17 cellular contexts compared by ENCODE assay signal in genomic region chr1:1164361-1164700, GRCh38. TPM values are rescaled to one million over a fixed set of nuclear protein-coding genes. Genes with fewer than 3 reads are reported as not detected.
DNase-seq lines count a peak whose midpoint lies in the region; ATAC-seq and TF ChIP-seq lines count a peak whose summit lies in the region.
"Had no signal": no experiment of that assay in that cellular context is flagged by ENCODE, and none has a peak within 500 bp of the region (broad histone marks: within the 10 kb centered on the region; RNA-seq: fewer than 3 reads in every experiment).

No MANE protein-coding gene starts in this region.

- H3K4me1 Mint-ChIP-seq in type B pancreatic cell (ENCODE audit: unreplicated experiment) = peaks cover 10% of the 10 kb centered on the region

- H3K27me3 Mint-ChIP-seq in type B pancreatic cell = no peaks in the 10 kb centered on the region
- H3K27me3 Mint-ChIP-seq: activated naive CD8-positive, alpha-beta T cell treated with anti-CD3 and anti-CD28 coated beads, Interleukin-2, amount 50 U/mL, for 24 hours had no signal

- no TSS peak for BruUV-seq in PC-9 (replicated peaks; lab: Mats Ljungman, UMichigan)

- DNase-seq in PC-9 (no peak), epithelial cell of esophagus (ENCODE audit: low read depth) (no peak), mucosa of descending colon (peak in 1 of 3 donors; percentile 50), type B pancreatic cell (ENCODE audit: extremely low spot score, unreplicated experiment) (no peak), C1 segment of cervical spinal cord (lab: John Stamatoyannopoulos, UW) (no peak), NCI-H1417 treated with DMSO at 0.1 percent for 48 hours (lab: John Stamatoyannopoulos, UW) (no peak), HAP-1 (ENCODE audit: low spot score in 2 of 2) (no peak)
- DNase-seq: activated CD4-positive, alpha-beta T cell treated with anti-CD3 and anti-CD28 coated beads, Interleukin-2, amount 50 U/mL, for 4 hours; activated naive CD8-positive, alpha-beta T cell treated with anti-CD3 and anti-CD28 coated beads, Interleukin-2, amount 50 U/mL, for 24 hours; activated T-cell treated with anti-CD3 and anti-CD28 coated beads, Interleukin-2, amount 50 U/mL, for 72 hours; BE2C; caudate nucleus; NCI-H1092 treated with DMSO at 0.1 percent for 48 hours; stimulated activated naive B cell treated with anti-CD40 and anti-IgM and Interleukin-4, amounts not matched to agents 10 μg/mL and 1 μg/mL and 100 μg/mL, for 72 hours; uterus had no signal

- ATAC-seq in mucosa of descending colon = no peak
- ATAC-seq: activated naive CD8-positive, alpha-beta T cell treated with anti-CD3 and anti-CD28 coated beads, Interleukin-2, amount 50 U/mL, for 24 hours; activated T-cell treated with anti-CD3 and anti-CD28 coated beads, Interleukin-2, amount 50 U/mL, for 72 hours; stimulated activated naive B cell treated with anti-CD40 and anti-IgM and Interleukin-4, amounts not matched to agents 10 μg/mL and 1 μg/mL and 100 μg/mL, for 72 hours had no signal

- H3K4me3 Mint-ChIP-seq in type B pancreatic cell = peak overlapping the region; percentile 89
- H3K4me3 Mint-ChIP-seq: activated naive CD8-positive, alpha-beta T cell treated with anti-CD3 and anti-CD28 coated beads, Interleukin-2, amount 50 U/mL, for 24 hours; activated T-cell treated with anti-CD3 and anti-CD28 coated beads, Interleukin-2, amount 50 U/mL, for 72 hours; stimulated activated naive B cell treated with anti-CD40 and anti-IgM and Interleukin-4, amounts not matched to agents 10 μg/mL and 1 μg/mL and 100 μg/mL, for 72 hours had no signal

- H3K27ac Mint-ChIP-seq in type B pancreatic cell = peak overlapping the region; percentile 75
- H3K27ac Mint-ChIP-seq: activated naive CD8-positive, alpha-beta T cell treated with anti-CD3 and anti-CD28 coated beads, Interleukin-2, amount 50 U/mL, for 24 hours; activated T-cell treated with anti-CD3 and anti-CD28 coated beads, Interleukin-2, amount 50 U/mL, for 72 hours; stimulated activated naive B cell treated with anti-CD40 and anti-IgM and Interleukin-4, amounts not matched to agents 10 μg/mL and 1 μg/mL and 100 μg/mL, for 72 hours had no signal

- H3K79me2 ChIP-seq in PC-9 (ENCODE audit: low read depth) = peaks cover 58% of the 10 kb centered on the region

- intact Hi-C loops in PC-9 (cut with micrococcal nuclease; ENCODE audit: unreplicated experiment) (loop anchor here (2.0 to 5.0 kb wide), 2 partner anchors 43 to 140 kb away; partner anchors contain the start of gene TNFRSF18), mucosa of descending colon (cut with DNase I, micrococcal nuclease) (no loop called here)

- TF ChIP-seq CTCF in PC-9 (conservative IDR thresholded peaks at IDR 0.05) (no peak), epithelial cell of esophagus (IDR thresholded peaks at IDR 0.05; ENCODE audit: insufficient read depth, low read depth, low read length, missing control alignments) (no peak), mucosa of descending colon (IDR thresholded peaks at IDR 0.05) (no peak), type B pancreatic cell (conservative IDR thresholded peaks at IDR 0.05) (no peak)

- no peaks in the 10 kb centered on the region for H3K36me3 Mint-ChIP-seq in type B pancreatic cell
- H3K36me3 Mint-ChIP-seq: IgD-negative memory B cell; stimulated activated naive B cell treated with anti-CD40 and anti-IgM and Interleukin-4, amounts not matched to agents 10 μg/mL and 1 μg/mL and 100 μg/mL, for 72 hours had no signal

- H3K4me1 ChIP-seq in PC-9 (replicated peaks; ENCODE audit: insufficient read depth) (peaks cover 18% of the 10 kb centered on the region), mucosa of descending colon (ENCODE audit: low read depth) (peaks cover 29% of the 10 kb centered on the region), HAP-1 (no peaks in the 10 kb centered on the region)
- H3K4me1 ChIP-seq: BE2C, uterus had no signal

- H2AFZ ChIP-seq in PC-9 = peak overlapping the region; percentile 49; the same call in 1 of the 2 replicates

- peak overlapping the region; percentile 99 for H3K4me3 ChIP-seq in PC-9
- H3K4me3 ChIP-seq in epithelial cell of esophagus (ENCODE audit: low read length) = peak overlapping the region; percentile 86
- H3K4me3 ChIP-seq in mucosa of descending colon = peak overlapping the region; percentile 43
- no peak overlapping the region for H3K4me3 ChIP-seq in HAP-1
- H3K4me3 ChIP-seq: uterus had no signal

- H3K9me3 ChIP-seq in PC-9 (ENCODE audit: insufficient read depth, low read depth) (no peaks in the 10 kb centered on the region), mucosa of descending colon (no peaks in the 10 kb centered on the region), HAP-1 (no peaks in the 10 kb centered on the region)
- H3K9me3 ChIP-seq: BE2C, uterus had no signal

- H3F3A ChIP-seq in PC-9 (ENCODE audit: insufficient read depth, low read depth) = peaks cover 25% of the 10 kb centered on the region; the same call in 1 of the 2 replicates

- POLR2A ChIA-PET in PC-9 (lab: Charles Lee; ENCODE audit: unreplicated experiment) = interaction anchor here (0.6 kb wide), 1 partner anchor 21 kb away, joined by 6 read pairs; no protein-coding TSS in a partner anchor

- in situ Hi-C loops in HAP-1 (cut with MboI; ENCODE audit: low sequenced_read_pairs) = no loop called here

- H3K4me2 ChIP-seq in PC-9 = peak overlapping the region; percentile 99

- CTCF ChIA-PET in PC-9 (lab: Charles Lee) = interaction anchor here (0.6 kb wide), 1 partner anchor 67 kb away, joined by 3 read pairs; no protein-coding TSS in a partner anchor

- H3K36me3 ChIP-seq in PC-9 (ENCODE audit: low read depth) (no peaks in the 10 kb centered on the region), mucosa of descending colon (ENCODE audit: low read depth) (no peaks in the 10 kb centered on the region), HAP-1 (replicated peaks) (no peaks in the 10 kb centered on the region)
- H3K36me3 ChIP-seq: BE2C, uterus had no signal

- no peaks in the 10 kb centered on the region for H3K27me3 ChIP-seq in PC-9 (ENCODE audit: insufficient read depth, low read depth)
- peaks cover 12% of the 10 kb centered on the region for H3K27me3 ChIP-seq in HAP-1 (ENCODE audit: low read depth)
- H3K27me3 ChIP-seq: uterus had no signal

- H3K9me3 Mint-ChIP-seq in type B pancreatic cell = no peaks in the 10 kb centered on the region
- H3K9me3 Mint-ChIP-seq: activated naive CD8-positive, alpha-beta T cell treated with anti-CD3 and anti-CD28 coated beads, Interleukin-2, amount 50 U/mL, for 24 hours; activated T-cell treated with anti-CD3 and anti-CD28 coated beads, Interleukin-2, amount 50 U/mL, for 72 hours; IgD-negative memory B cell; stimulated activated naive B cell treated with anti-CD40 and anti-IgM and Interleukin-4, amounts not matched to agents 10 μg/mL and 1 μg/mL and 100 μg/mL, for 72 hours had no signal

- peak overlapping the region; percentile 84 for H3K27ac ChIP-seq in PC-9
- H3K27ac ChIP-seq: uterus had no signal

- H3K9me2 ChIP-seq in PC-9 (ENCODE audit: insufficient read depth) = no peaks in the 10 kb centered on the region

- peaks cover 27% of the 10 kb centered on the region for H4K20me1 ChIP-seq in PC-9 (ENCODE audit: insufficient read depth)

RNA-seq across cellular contexts. Expression of gene TTLL10, which starts 9.3 kb away (rescaled TPM):
- total RNA-seq in PC-9 (2021) (4.0 and 5.8 TPM in 2 replicates), mucosa of descending colon (1 to 10 TPM in 2 of 3 donors, under 1 TPM in 1; 0.32 to 4.4 (median 1.8) TPM), type B pancreatic cell (ENCODE audit: low replicate concordance) (0.88 and 1.4 TPM in 2 replicates)
- total RNA-seq: SK-MEL-5 had no signal

RNA-seq across cellular contexts. Expression of gene TNFRSF18, which starts 42.1 kb away (rescaled TPM):
- total RNA-seq in PC-9 (2021) (6.9 and 14.1 TPM in 2 replicates), mucosa of descending colon (1 to 10 TPM; 1.6 to 2.2 (median 2.2) TPM), type B pancreatic cell (ENCODE audit: low replicate concordance) (0.38 TPM in 1 of 2 replicates, not detected in the other)
- total RNA-seq: SK-MEL-5 had no signal

RNA-seq across cellular contexts. Expression of gene C1orf159, which starts 48.4 kb away (rescaled TPM):
- total RNA-seq in PC-9 (2021) (26.6 and 31.1 TPM in 2 replicates), mucosa of descending colon (10 to 100 TPM; 18.4 to 25.3 (median 24.0) TPM), type B pancreatic cell (ENCODE audit: low replicate concordance) (20.0 and 21.2 TPM in 2 replicates)

RNA-seq across cellular contexts. Expression of gene TNFRSF4, which starts 49.6 kb away (rescaled TPM):
- total RNA-seq in PC-9 (2021) (0.20 and 0.38 TPM in 2 replicates), mucosa of descending colon (1 to 10 TPM in 1 of 3 donors, under 1 TPM in 2; 0.69 to 1.2 (median 0.80) TPM), type B pancreatic cell (ENCODE audit: low replicate concordance) (0.31 TPM in 1 of 2 replicates, not detected in the other)
- total RNA-seq: SK-MEL-5 had no signal
